Comparison of ENCODE assay signal across 16 cellular contexts in genomic region chr1:210683403-210684047, GRCh38.
A peak's percentile ranks its signal among the peaks of the same experiment; 100 is the strongest.
DNase-seq lines count a peak whose midpoint lies in the region; ATAC-seq and TF ChIP-seq lines count a peak whose summit lies in the region.
"Had no signal": no experiment of that assay in that cellular context is flagged by ENCODE, and none has a peak within 500 bp of the region (broad histone marks: within the 10 kb centered on the region; RNA-seq: fewer than 3 reads in every experiment).

No MANE protein-coding gene starts in this region.

- H3K36me3 ChIP-seq in BLaER1 treated with 17β-estradiol and CSF1 and Interleukin-3, amounts not matched to agents 10 nM and 100 nM: no peaks in the 10 kb centered on the region
- no peaks in the 10 kb centered on the region for H3K36me3 ChIP-seq in naive thymus-derived CD4-positive, alpha-beta T cell (ENCODE audit: control insufficient read depth in 2 of 3, insufficient read depth in 3 of 3, low read length in 3 of 3)
- H3K36me3 ChIP-seq: BLaER1, HAP-1 had no signal

- H3K4me1 ChIP-seq in BLaER1 treated with 17β-estradiol and CSF1 and Interleukin-3, amounts not matched to agents 10 nM and 100 nM: peaks cover 7 to 47% (median 23%) of the 10 kb centered on the region in 10 experiments; a peak in 16 of 20 replicates
- H3K4me1 ChIP-seq in naive thymus-derived CD4-positive, alpha-beta T cell (ENCODE audit: control insufficient read depth in 2 of 2, insufficient read depth in 2 of 2, low read length in 2 of 2): no peaks in the 10 kb centered on the region
- H3K4me1 ChIP-seq: HAP-1 had no signal

- H3K4me3 ChIP-seq in BLaER1 treated with 17β-estradiol and CSF1 and Interleukin-3, amounts not matched to agents 10 nM and 100 nM: no peak overlapping the region
- H3K4me3 ChIP-seq in coronary artery (no peak overlapping the region), lower leg skin (ENCODE audit: low read depth, poor library complexity, severe bottlenecking) (no peak overlapping the region)
- H3K4me3 ChIP-seq in naive thymus-derived CD4-positive, alpha-beta T cell (ENCODE audit: low read length): no peak overlapping the region
- H3K4me3 ChIP-seq: BLaER1, GM23248, HAP-1 had no signal

- H3K4me3 Mint-ChIP-seq in naive thymus-derived CD4-positive, alpha-beta T cell: no peak overlapping the region
- H3K4me3 Mint-ChIP-seq in type B pancreatic cell (no peak overlapping the region), MCF 10A (ENCODE audit: unreplicated experiment) (no peak overlapping the region)
- H3K4me3 Mint-ChIP-seq: CD8-positive, alpha-beta T cell had no signal

- no peak overlapping the region for H3K9ac ChIP-seq in BLaER1 treated with 17β-estradiol and CSF1 and Interleukin-3, amounts not matched to agents 10 nM and 100 nM
- H3K9ac ChIP-seq: BLaER1, GM23248 had no signal

- H3K27ac Mint-ChIP-seq in naive thymus-derived CD4-positive, alpha-beta T cell: no peak overlapping the region
- H3K27ac Mint-ChIP-seq in type B pancreatic cell (no peak overlapping the region), MCF 10A (ENCODE audit: low read depth, unreplicated experiment) (no peak overlapping the region)
- H3K27ac Mint-ChIP-seq: CD8-positive, alpha-beta T cell had no signal

- WGBS in lower leg skin, 2 donors: 97% methylated on average over 33 of the region's 33 CpGs

- CTCF ChIA-PET in naive thymus-derived CD4-positive, alpha-beta T cell (lab: Charles Lee): interaction anchor here (0.8 kb wide), 1 partner anchor 190 kb away, joined by 3 read pairs; no protein-coding TSS in a partner anchor
- CTCF ChIA-PET in MCF 10A (lab: Yijun Ruan, JAX): interaction anchor here (0.8 kb wide), 1 partner anchor 11 kb away, joined by 3 read pairs; no protein-coding TSS in a partner anchor

- H3K27me3 Mint-ChIP-seq in naive thymus-derived CD4-positive, alpha-beta T cell: no peaks in the 10 kb centered on the region
- H3K27me3 Mint-ChIP-seq in type B pancreatic cell (no peaks in the 10 kb centered on the region), MCF 10A (ENCODE audit: insufficient read depth, unreplicated experiment) (no peaks in the 10 kb centered on the region)

- ATAC-seq in naive thymus-derived CD4-positive, alpha-beta T cell: peak; percentile 12
- ATAC-seq in sciatic nerve: no peak
- ATAC-seq: CD8-positive, alpha-beta T cell had no signal

- no peaks in the 10 kb centered on the region for H4K20me1 ChIP-seq in BLaER1 treated with 17β-estradiol and CSF1 and Interleukin-3, amounts not matched to agents 10 nM and 100 nM
- H4K20me1 ChIP-seq: BLaER1 had no signal

- no TSS peak for BruUV-seq in MCF 10A (replicated peaks; lab: Mats Ljungman, UMichigan)

- TF ChIP-seq CTCF in coronary artery (IDR thresholded peaks at IDR 0.05) (no peak), type B pancreatic cell (conservative IDR thresholded peaks at IDR 0.05) (no peak), lower leg skin (IDR thresholded peaks at IDR 0.05) (no peak), MCF 10A (IDR thresholded peaks at IDR 0.05; ENCODE audit: unreplicated experiment) (no peak)

- TF ChIP-seq POLR2A in lower leg skin (IDR thresholded peaks at IDR 0.05): no peak

- intact Hi-C loops in naive thymus-derived CD4-positive, alpha-beta T cell (cut with micrococcal nuclease): no loop called here
- intact Hi-C loops in sciatic nerve (cut with DNase I) (no loop called here), lower leg skin (cut with DNase I; ENCODE audit: low total_unique reads) (no loop called here), MCF 10A (cut with micrococcal nuclease) (no loop called here)

- no peaks in the 10 kb centered on the region for H3K27me3 ChIP-seq in BLaER1 treated with 17β-estradiol and CSF1 and Interleukin-3, amounts not matched to agents 10 nM and 100 nM
- H3K27me3 ChIP-seq in naive thymus-derived CD4-positive, alpha-beta T cell (ENCODE audit: control insufficient read depth in 2 of 2, insufficient read depth in 2 of 2, low read length in 2 of 2): no peaks in the 10 kb centered on the region
- H3K27me3 ChIP-seq: BLaER1 had no signal

- peak overlapping the region in 1 of 11 experiments; percentile 18; a peak in 2 of 22 replicates for H3K27ac ChIP-seq in BLaER1 treated with 17β-estradiol and CSF1 and Interleukin-3, amounts not matched to agents 10 nM and 100 nM
- no peak overlapping the region for H3K27ac ChIP-seq in coronary artery
- no peak overlapping the region for H3K27ac ChIP-seq in naive thymus-derived CD4-positive, alpha-beta T cell (ENCODE audit: low read depth, low read length)
- H3K27ac ChIP-seq: BLaER1, GM23248 had no signal

- H3K9me3 ChIP-seq in BLaER1 treated with 17β-estradiol and CSF1 and Interleukin-3, amounts not matched to agents 10 nM and 100 nM (replicated peaks in 1 of 11): no peaks in the 10 kb centered on the region
- H3K9me3 ChIP-seq in naive thymus-derived CD4-positive, alpha-beta T cell (ENCODE audit: control insufficient read depth in 2 of 3, low read length in 3 of 3): no peaks in the 10 kb centered on the region
- H3K9me3 ChIP-seq: BLaER1, HAP-1 had no signal

- no peaks in the 10 kb centered on the region for H3K9me3 Mint-ChIP-seq in naive thymus-derived CD4-positive, alpha-beta T cell
- H3K9me3 Mint-ChIP-seq in type B pancreatic cell (no peaks in the 10 kb centered on the region), MCF 10A (ENCODE audit: unreplicated experiment) (no peaks in the 10 kb centered on the region)
- H3K9me3 Mint-ChIP-seq: CD8-positive, alpha-beta T cell had no signal

- peak overlapping the region in 7 of 11 experiments; percentile 11 to 41 (median 30); a peak in 11 of 22 replicates for H3K4me2 ChIP-seq in BLaER1 treated with 17β-estradiol and CSF1 and Interleukin-3, amounts not matched to agents 10 nM and 100 nM
- H3K4me2 ChIP-seq: BLaER1 had no signal

- H3K36me3 Mint-ChIP-seq in naive thymus-derived CD4-positive, alpha-beta T cell: peaks cover 0 to 4% (median 0%) of the 10 kb centered on the region in 5 donors
- H3K36me3 Mint-ChIP-seq in type B pancreatic cell: peaks cover 3% of the 10 kb centered on the region
- no peaks in the 10 kb centered on the region for H3K36me3 Mint-ChIP-seq in MCF 10A (ENCODE audit: insufficient read depth, unreplicated experiment)

- H3K4me1 Mint-ChIP-seq in naive thymus-derived CD4-positive, alpha-beta T cell: peaks cover 0 to 2% (median 0%) of the 10 kb centered on the region in 7 donors
- H3K4me1 Mint-ChIP-seq in type B pancreatic cell (ENCODE audit: unreplicated experiment): no peaks in the 10 kb centered on the region
- H3K4me1 Mint-ChIP-seq in MCF 10A (ENCODE audit: insufficient read depth, unreplicated experiment): peaks cover 3% of the 10 kb centered on the region

- POLR2A ChIA-PET in naive thymus-derived CD4-positive, alpha-beta T cell (lab: Charles Lee): no interaction called here
- POLR2A ChIA-PET in MCF 10A (lab: Yijun Ruan, JAX): no interaction called here

- DNase-seq in coronary artery (ENCODE audit: low spot score) (peak; percentile 62), type B pancreatic cell (ENCODE audit: extremely low spot score, unreplicated experiment) (peak; percentile 36), sciatic nerve (ENCODE audit: low spot score) (no peak), lower leg skin (ENCODE audit: low spot score in 2 of 2) (no peak), MCF 10A (ENCODE audit: unreplicated experiment) (no peak)
- no peak for DNase-seq in naive thymus-derived CD4-positive, alpha-beta T cell
- DNase-seq: 8988T; CD8-positive, alpha-beta T cell; DMS 273 treated with DMSO at 0.1 percent for 48 hours; DMS53; DND-41; EL; GM23248 had no signal

Comparison
In these comparisons a context has a peak if more than half of its experiments do, and no peak if none do; other contexts are left out.
1. DNase-seq: peak in coronary artery (single experiment) and type B pancreatic cell (single experiment); none in naive thymus-derived CD4-positive, alpha-beta T cell (0 of 9), sciatic nerve (single experiment), lower leg skin (0 of 2) and MCF 10A (single experiment).